Comparison of ENCODE assay signal across 8 cellular contexts in the genomic region with DNA sequence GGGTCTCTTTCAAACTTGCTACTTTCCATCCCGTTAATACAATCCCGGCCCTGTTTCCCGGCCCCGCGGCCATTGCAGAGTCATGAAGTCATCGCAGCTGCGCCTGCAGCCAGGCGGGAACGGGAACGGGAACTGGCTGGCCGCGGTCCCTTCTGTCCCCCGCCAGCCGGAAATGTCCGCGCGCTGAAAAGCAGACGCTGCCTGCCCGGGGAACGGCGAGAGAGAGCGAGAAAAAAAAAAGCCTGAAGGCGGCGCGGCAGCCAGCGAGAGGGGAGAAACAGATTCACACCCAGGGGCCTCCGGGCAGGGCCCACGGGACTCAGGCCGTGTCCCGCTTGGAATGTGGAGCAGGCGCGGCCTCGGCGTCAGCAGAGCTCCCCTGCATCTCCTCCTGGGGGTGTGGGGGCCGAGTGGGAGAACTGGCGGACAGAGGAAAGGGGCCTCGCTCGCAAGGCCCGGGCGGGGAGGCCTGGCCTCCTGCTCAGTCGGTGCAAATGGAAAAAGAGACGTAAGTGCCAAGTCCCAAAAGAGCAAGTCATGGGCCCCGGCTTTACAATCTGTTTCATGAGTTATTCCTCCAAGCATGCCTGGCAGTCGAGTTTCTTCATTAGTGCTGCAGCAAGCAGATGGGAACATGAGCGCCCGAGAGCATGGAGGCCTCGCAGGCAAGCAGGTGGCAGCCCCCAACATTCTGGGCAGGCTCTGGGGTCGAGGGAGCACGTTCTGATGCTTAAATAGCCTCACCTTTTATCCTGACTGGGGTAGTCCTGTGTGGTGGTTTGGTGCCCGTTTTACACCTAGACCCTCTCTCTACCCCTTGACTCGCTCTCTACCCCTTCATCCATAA.
DNase-seq lines count a peak whose midpoint lies in the region; ATAC-seq lines count a peak whose summit lies in the region.

No MANE protein-coding gene starts in this region.

- peak overlapping the region; percentile 63 for H3K4me3 Mint-ChIP-seq in activated naive CD4-positive, alpha-beta T cell treated with anti-CD3 and anti-CD28 coated beads, Interleukin-2, amount 50 U/mL, for 24 hours
- no peak overlapping the region for H3K4me3 Mint-ChIP-seq in activated naive CD4-positive, alpha-beta T cell treated with anti-CD3 and anti-CD28 coated beads, Interleukin-2, amount 10 ng/mL, durations not matched to agents 7 days and 5 days

- no peak for DNase-seq in activated naive CD4-positive, alpha-beta T cell treated with anti-CD3 and anti-CD28 coated beads, Interleukin-2, amount 10 ng/mL, durations not matched to agents 7 days and 5 days
- DNase-seq in amniotic epithelial cell (ENCODE audit: low read depth) (peak; percentile 57), cardiac septum (ENCODE audit: low spot score) (peak; percentile 91), occipital lobe (lab: John Stamatoyannopoulos, UW) (peak; percentile 83), NCI-H1694 (lab: John Stamatoyannopoulos, UW) (no peak)

- peaks cover 5% of the 10 kb centered on the region for H3K9me3 Mint-ChIP-seq in activated naive CD4-positive, alpha-beta T cell treated with anti-CD3 and anti-CD28 coated beads, Interleukin-2, amount 50 U/mL, for 24 hours
- H3K9me3 Mint-ChIP-seq in activated naive CD4-positive, alpha-beta T cell treated with anti-CD3 and anti-CD28 coated beads, Interleukin-2, amount 10 ng/mL, durations not matched to agents 7 days and 5 days: peaks cover 1% of the 10 kb centered on the region

- CTCF ChIA-PET in activated naive CD4-positive, alpha-beta T cell treated with anti-CD3 and anti-CD28 coated beads, Interleukin-2, amount 10 ng/mL, durations not matched to agents 7 days and 5 days (lab: Charles Lee): no interaction called here

- peaks cover 2% of the 10 kb centered on the region for H3K36me3 Mint-ChIP-seq in activated naive CD4-positive, alpha-beta T cell treated with anti-CD3 and anti-CD28 coated beads, Interleukin-2, amount 50 U/mL, for 24 hours
- H3K36me3 Mint-ChIP-seq in activated naive CD4-positive, alpha-beta T cell treated with anti-CD3 and anti-CD28 coated beads, Interleukin-2, amount 10 ng/mL, durations not matched to agents 7 days and 5 days: peaks cover 1% of the 10 kb centered on the region

- H3K27ac Mint-ChIP-seq in activated naive CD4-positive, alpha-beta T cell treated with anti-CD3 and anti-CD28 coated beads, Interleukin-2, amount 50 U/mL, for 24 hours: no peak overlapping the region
- H3K27ac Mint-ChIP-seq in activated naive CD4-positive, alpha-beta T cell treated with anti-CD3 and anti-CD28 coated beads, Interleukin-2, amount 10 ng/mL, durations not matched to agents 7 days and 5 days: no peak overlapping the region

- intact Hi-C loops in cardiac septum (cut with DNase I): loop anchor here (2.0 to 5.0 kb wide), 3 partner anchors 61 to 200 kb away; no protein-coding TSS in a partner anchor

- peaks cover 4% of the 10 kb centered on the region for H3K4me1 Mint-ChIP-seq in activated naive CD4-positive, alpha-beta T cell treated with anti-CD3 and anti-CD28 coated beads, Interleukin-2, amount 50 U/mL, for 24 hours
- no peaks in the 10 kb centered on the region for H3K4me1 Mint-ChIP-seq in activated naive CD4-positive, alpha-beta T cell treated with anti-CD3 and anti-CD28 coated beads, Interleukin-2, amount 10 ng/mL, durations not matched to agents 7 days and 5 days

- ATAC-seq in HG03565 (IDR thresholded peaks at IDR 0.05; ENCODE audit: unreplicated experiment) (no peak), GM21619 (IDR thresholded peaks at IDR 0.05; ENCODE audit: unreplicated experiment) (no peak)

- peaks cover 43% of the 10 kb centered on the region for H3K27me3 Mint-ChIP-seq in activated naive CD4-positive, alpha-beta T cell treated with anti-CD3 and anti-CD28 coated beads, Interleukin-2, amount 50 U/mL, for 24 hours
- peaks cover 35% of the 10 kb centered on the region for H3K27me3 Mint-ChIP-seq in activated naive CD4-positive, alpha-beta T cell treated with anti-CD3 and anti-CD28 coated beads, Interleukin-2, amount 10 ng/mL, durations not matched to agents 7 days and 5 days

Comparison
In these comparisons a context has a peak if more than half of its experiments do, and no peak if none do; other contexts are left out.
1. DNase-seq: peak in amniotic epithelial cell (single experiment), cardiac septum (single experiment) and occipital lobe (single experiment); none in activated naive CD4-positive, alpha-beta T cell treated with anti-CD3 and anti-CD28 coated beads, Interleukin-2, amount 10 ng/mL, durations not matched to agents 7 days and 5 days (single experiment) and NCI-H1694 (single experiment).